24 cellular contexts compared by ENCODE assay signal in the genomic region with DNA sequence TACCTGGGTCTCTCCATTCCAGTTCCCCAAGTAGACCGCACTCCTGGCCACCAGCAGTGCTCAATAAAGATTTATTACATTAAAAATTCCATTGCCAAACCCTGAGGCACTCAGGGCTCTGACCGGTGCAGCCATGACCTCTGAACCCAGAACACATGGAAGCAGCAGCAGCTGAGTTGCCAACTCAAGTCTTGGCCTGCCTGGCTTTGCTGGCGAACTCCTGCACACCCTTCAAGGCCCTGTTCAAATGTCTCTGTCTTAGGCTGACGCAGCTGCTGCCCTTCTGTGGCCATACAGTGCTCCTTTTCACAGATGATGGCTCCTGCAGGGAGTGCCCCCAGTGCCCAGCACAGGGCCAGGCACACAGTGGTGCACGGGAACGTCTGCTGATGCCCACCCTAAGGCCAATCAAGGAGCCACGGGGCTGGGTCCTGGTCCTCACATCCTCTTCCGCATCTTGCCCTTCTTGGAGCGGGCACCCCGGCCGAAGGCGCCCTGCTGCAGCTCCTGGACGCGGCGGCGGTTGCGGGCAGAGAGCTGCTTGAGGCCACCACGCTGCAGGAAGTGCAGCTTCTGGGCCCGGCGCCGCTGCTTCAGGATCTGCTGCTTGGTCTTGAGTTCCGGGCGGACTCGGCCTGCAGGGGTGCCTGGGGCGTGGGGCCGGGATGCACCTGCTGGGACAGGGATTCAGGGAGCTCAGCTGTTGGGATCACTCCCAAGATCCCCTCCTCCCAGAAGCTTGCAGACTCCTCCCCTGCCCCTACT. TPM values are rescaled to one million over a fixed set of nuclear protein-coding genes. Genes with fewer than 3 reads are reported as not detected.
DNase-seq lines count a peak whose midpoint lies in the region; ATAC-seq, FAIRE-seq and TF ChIP-seq lines count a peak whose summit lies in the region.
"Had no signal": no experiment of that assay in that cellular context is flagged by ENCODE, and none has a peak within 500 bp of the region (broad histone marks: within the 10 kb centered on the region; RNA-seq: fewer than 3 reads in every experiment).

No MANE protein-coding gene starts in this region.

- H3K9me3 Mint-ChIP-seq in activated CD4-positive, alpha-beta memory T cell treated with anti-CD3 and anti-CD28 coated beads, Interleukin-2, amount 10 ng/mL, durations not matched to agents 7 days and 5 days: no peaks in the 10 kb centered on the region
- H3K9me3 Mint-ChIP-seq: T-helper 1 cell treated with Interleukin-12 subunit alpha and Interleukin-12 subunit beta and Interleukin-4 antibody, amounts not matched to agents 30 μg/mL and 1 μg/mL, for 36 hours had no signal

- no peaks in the 10 kb centered on the region for H3K9me2 ChIP-seq in HCT116 (ENCODE audit: insufficient read depth)

- in situ Hi-C loops in HepG2 (cut with HindIII; ENCODE audit: extremely low pct_ligation_motif_present, low pct_unique_long_range_greater_than_20kb): loop anchor here (5.0 kb wide), 1 partner anchor 111 kb away; no protein-coding TSS in a partner anchor

- H3K4me3 Mint-ChIP-seq in activated CD4-positive, alpha-beta memory T cell treated with anti-CD3 and anti-CD28 coated beads, Interleukin-2, amount 10 ng/mL, durations not matched to agents 7 days and 5 days: no peak overlapping the region
- H3K4me3 Mint-ChIP-seq: CD14-positive monocyte; GM23338; T-helper 1 cell treated with Interleukin-12 subunit alpha and Interleukin-12 subunit beta and Interleukin-4 antibody, amounts not matched to agents 30 μg/mL and 1 μg/mL, for 36 hours had no signal

- peaks cover 41% of the 10 kb centered on the region for H3K36me3 Mint-ChIP-seq in activated CD4-positive, alpha-beta memory T cell treated with anti-CD3 and anti-CD28 coated beads, Interleukin-2, amount 10 ng/mL, durations not matched to agents 7 days and 5 days (ENCODE audit: low read depth)

- H3K27me3 ChIP-seq in BLaER1 treated with 17β-estradiol and CSF1 and Interleukin-3, amounts not matched to agents 10 nM and 100 nM: peaks cover 39 to 48% (median 45%) of the 10 kb centered on the region in 11 experiments
- H3K27me3 ChIP-seq in HCT116 (ENCODE audit: insufficient read depth, low read length) (no peaks in the 10 kb centered on the region), HepG2 (ENCODE audit: control insufficient read depth in 1 of 2, insufficient read depth in 2 of 2, low read length in 2 of 2) (peaks cover 0 to 17% of the 10 kb centered on the region in 2 experiments; a peak in 3 of 5 replicates)

- no peaks in the 10 kb centered on the region for H3K9me3 ChIP-seq in BLaER1 treated with 17β-estradiol and CSF1 and Interleukin-3, amounts not matched to agents 10 nM and 100 nM (replicated peaks in 1 of 11)
- H3K9me3 ChIP-seq in HCT116 (ENCODE audit: control insufficient read depth in 1 of 2, insufficient read depth in 1 of 2, low read depth in 1 of 2, low read length in 2 of 2) (no peaks in the 10 kb centered on the region), HepG2 (ENCODE audit: low read length) (no peaks in the 10 kb centered on the region)
- H3K9me3 ChIP-seq: HAP-1, SJSA1 had no signal

- intact Hi-C loops in HCT116 (cut with micrococcal nuclease) (no loop called here), HepG2 (cut with micrococcal nuclease; ENCODE audit: unreplicated experiment) (no loop called here)

- CTCF ChIA-PET in HCT116 (lab: Charles Lee) (no interaction called here), RWPE1 (lab: Yijun Ruan, JAX) (interaction anchor here (0.6 to 1.7 kb wide), 2 partner anchors 13 to 16 kb away, joined by 3 to 5 read pairs; no protein-coding TSS in a partner anchor), HepG2 (lab: Yijun Ruan, JAX; ENCODE audit: low intra/inter-chr PET ratio, low total read pairs) (no interaction called here)
- CTCF ChIA-PET in activated CD4-positive, alpha-beta memory T cell treated with anti-CD3 and anti-CD28 coated beads, Interleukin-2, amount 10 ng/mL, durations not matched to agents 7 days and 5 days (lab: Charles Lee): no interaction called here

- peak overlapping the region in 3 of 11 experiments; percentile 4 to 68 (median 60); a peak in 3 of 22 replicates for H3K9ac ChIP-seq in BLaER1 treated with 17β-estradiol and CSF1 and Interleukin-3, amounts not matched to agents 10 nM and 100 nM
- H3K9ac ChIP-seq in HCT116 (ENCODE audit: low read length): no peak overlapping the region
- no peak overlapping the region for H3K9ac ChIP-seq in HepG2 (ENCODE audit: insufficient read depth, low read depth, low read length)

- TF ChIP-seq CTCF in HCT116 (IDR thresholded peaks at IDR 0.05 in 2 of 3, conservative IDR thresholded peaks at IDR 0.05 in 1 of 3; ENCODE audit: borderline replicate concordance in 1 of 3, insufficient read depth in 1 of 3, low read depth in 2 of 3, low read length in 2 of 3) (no peak), RWPE1 (conservative IDR thresholded peaks at IDR 0.05; ENCODE audit: low read depth) (no peak), HepG2 (CRISPR knock-in tag; IDR thresholded peaks at IDR 0.05) (no peak)

- no peak overlapping the region for H3K27ac ChIP-seq in BLaER1 treated with 17β-estradiol and CSF1 and Interleukin-3, amounts not matched to agents 10 nM and 100 nM
- H3K27ac ChIP-seq in HCT116 (ENCODE audit: low read depth, low read length) (no peak overlapping the region), RWPE1 (peak overlapping the region; percentile 7; the same call in 1 of the 2 replicates), HepG2 (ENCODE audit: extremely low read length, insufficient read depth, low read length) (no peak overlapping the region)
- H3K27ac ChIP-seq: SJSA1 had no signal

- H2AFZ ChIP-seq in HCT116 (ENCODE audit: low read depth, low read length, poor library complexity, severe bottlenecking): no peak overlapping the region
- no peak overlapping the region for H2AFZ ChIP-seq in HepG2 (ENCODE audit: low read length)
- H2AFZ ChIP-seq: GM23338 had no signal

- peaks cover 49 to 61% (median 56%) of the 10 kb centered on the region in 11 experiments for H3K36me3 ChIP-seq in BLaER1 treated with 17β-estradiol and CSF1 and Interleukin-3, amounts not matched to agents 10 nM and 100 nM
- H3K36me3 ChIP-seq in HCT116 (ENCODE audit: control insufficient read depth in 1 of 2, insufficient read depth in 2 of 2, low read length in 2 of 2) (peaks cover 20 to 35% of the 10 kb centered on the region in 2 experiments; a peak in 3 of 4 replicates), HepG2 (replicated peaks in 1 of 2; ENCODE audit: control insufficient read depth in 1 of 2, insufficient read depth in 2 of 2, low read length in 2 of 2) (peaks cover 23 to 45% of the 10 kb centered on the region in 2 experiments)

- ATAC-seq in HCT116: no peak
- ATAC-seq in HepG2: no peak
- ATAC-seq in HG02938 (IDR thresholded peaks at IDR 0.05; ENCODE audit: unreplicated experiment): no peak
- ATAC-seq: GM23338 had no signal

- no peak for FAIRE-seq in HepG2 (lab: Jason Lieb, UNC)
- no peak for FAIRE-seq in GM12891 (lab: Jason Lieb, UNC)
- FAIRE-seq: GM12892, HTR-8/SVneo had no signal

- no peak for TF ChIP-seq RAD21 in HCT116 (IDR thresholded peaks at IDR 0.05; ENCODE audit: low read depth)
- no peak for TF ChIP-seq RAD21 in HepG2 (CRISPR knock-in tag; IDR thresholded peaks at IDR 0.05)

- H3K79me2 ChIP-seq in HCT116 (ENCODE audit: insufficient read depth, low read length): no peaks in the 10 kb centered on the region
- H3K79me2 ChIP-seq in HepG2 (ENCODE audit: insufficient read depth, low read length): no peaks in the 10 kb centered on the region

- TF ChIP-seq EP300 in HepG2 (IDR thresholded peaks at IDR 0.05; ENCODE audit: low read depth in 2 of 2, low read length in 2 of 2) (no peak), HepG2 (CRISPR knock-in tag; IDR thresholded peaks at IDR 0.05; ENCODE audit: borderline replicate concordance) (no peak)

- DNase-seq in HCT116 (ENCODE audit: low read depth, low spot score): no peak
- DNase-seq in RWPE1 (ENCODE audit: low spot score): no peak
- no peak for DNase-seq in HepG2 (ENCODE audit: low spot score)
- DNase-seq in activated CD4-positive, alpha-beta memory T cell treated with anti-CD3 and anti-CD28 coated beads, Interleukin-2, amount 10 ng/mL, durations not matched to agents 7 days and 5 days: no peak
- no peak for DNase-seq in GM12891 (ENCODE audit: insufficient read length, low spot score)
- DNase-seq: ACHN, DMS153, IMR-90, MV-4-11, NCI-H1105 treated with DMSO at 0.1 percent for 48 hours, NCI-H2081 treated with DMSO at 0.1 percent for 48 hours, NCI-H2171 treated with DMSO at 0.1 percent for 48 hours, NCI-H446, NCI-H526 had no signal

- H3K4me3 ChIP-seq in BLaER1 treated with 17β-estradiol and CSF1 and Interleukin-3, amounts not matched to agents 10 nM and 100 nM: no peak overlapping the region; a peak in 2 of 20 replicates
- no peak overlapping the region for H3K4me3 ChIP-seq in HCT116 (replicated peaks in 1 of 2; ENCODE audit: low read depth in 1 of 2, low read length in 2 of 2)
- H3K4me3 ChIP-seq in HepG2 (replicated peaks in 1 of 3; ENCODE audit: insufficient read depth in 1 of 3, low read depth in 2 of 3, low read length in 3 of 3): no peak overlapping the region
- H3K4me3 ChIP-seq: GM23338, HAP-1, SJSA1 had no signal

- no peak overlapping the region for H3K27ac Mint-ChIP-seq in activated CD4-positive, alpha-beta memory T cell treated with anti-CD3 and anti-CD28 coated beads, Interleukin-2, amount 10 ng/mL, durations not matched to agents 7 days and 5 days
- H3K27ac Mint-ChIP-seq: GM23338; T-helper 1 cell treated with Interleukin-12 subunit alpha and Interleukin-12 subunit beta and Interleukin-4 antibody, amounts not matched to agents 30 μg/mL and 1 μg/mL, for 36 hours had no signal

- peaks cover 6% of the 10 kb centered on the region for H3K27me3 Mint-ChIP-seq in activated CD4-positive, alpha-beta memory T cell treated with anti-CD3 and anti-CD28 coated beads, Interleukin-2, amount 10 ng/mL, durations not matched to agents 7 days and 5 days

- BruUV-seq in HCT116 (replicated peaks; lab: Mats Ljungman, UMichigan): TSS peak; percentile 62
- TSS peak; percentile 45 for BruUV-seq in HepG2 (replicated peaks; lab: Mats Ljungman, UMichigan)

- RAD21 ChIA-PET in HCT116 (lab: Charles Lee; ENCODE audit: low non-redundant PET in 1 of 2, low total read pairs in 2 of 2, uncharacterized antibody in 2 of 2, unreplicated experiment in 2 of 2): no interaction called here

- H3K4me1 Mint-ChIP-seq in activated CD4-positive, alpha-beta memory T cell treated with anti-CD3 and anti-CD28 coated beads, Interleukin-2, amount 10 ng/mL, durations not matched to agents 7 days and 5 days: peaks cover 6% of the 10 kb centered on the region

- POLR2A ChIA-PET in HCT116 (lab: Charles Lee) (no interaction called here), RWPE1 (lab: Yijun Ruan, JAX; ENCODE audit: low non-redundant PET) (no interaction called here), HepG2 (lab: Yijun Ruan, JAX) (no interaction called here)
- POLR2A ChIA-PET in activated CD4-positive, alpha-beta memory T cell treated with anti-CD3 and anti-CD28 coated beads, Interleukin-2, amount 10 ng/mL, durations not matched to agents 7 days and 5 days (lab: Charles Lee): no interaction called here

- H3K4me2 ChIP-seq in BLaER1 treated with 17β-estradiol and CSF1 and Interleukin-3, amounts not matched to agents 10 nM and 100 nM: peak overlapping the region in 8 of 11 experiments; percentile 15 to 94 (median 80); a peak in 13 of 22 replicates
- H3K4me2 ChIP-seq in HCT116 (ENCODE audit: low read length) (no peak overlapping the region), HepG2 (ENCODE audit: low read depth, low read length) (no peak overlapping the region)
- H3K4me2 ChIP-seq: GM23338 had no signal

- H4K20me1 ChIP-seq in BLaER1 treated with 17β-estradiol and CSF1 and Interleukin-3, amounts not matched to agents 10 nM and 100 nM: peaks cover 0 to 97% (median 88%) of the 10 kb centered on the region in 11 experiments; a peak in 20 of 22 replicates
- H4K20me1 ChIP-seq in HCT116 (ENCODE audit: insufficient read depth) (peaks cover 4% of the 10 kb centered on the region; the same call in 1 of the 2 replicates), HepG2 (ENCODE audit: insufficient read depth, low read length) (peaks cover 4% of the 10 kb centered on the region; the same call in 1 of the 2 replicates)

- 86% methylated on average over 11 of the region's 26 CpGs for WGBS in HepG2 (ENCODE audit: low lambda C conversion rate)

- H3K4me1 ChIP-seq in BLaER1 treated with 17β-estradiol and CSF1 and Interleukin-3, amounts not matched to agents 10 nM and 100 nM: peaks cover 44 to 90% (median 84%) of the 10 kb centered on the region in 10 experiments
- H3K4me1 ChIP-seq in HCT116 (ENCODE audit: control insufficient read depth in 1 of 2, insufficient read depth in 2 of 2, low read length in 2 of 2): peaks cover 1 to 12% of the 10 kb centered on the region in 2 experiments; a peak in 2 of 4 replicates
- H3K4me1 ChIP-seq in HepG2 (ENCODE audit: insufficient read depth, low read length): peaks cover under 1% of the 10 kb centered on the region; the same call in 1 of the 2 replicates

- no peak for TF ChIP-seq POLR2A in HCT116 (IDR thresholded peaks at IDR 0.05; ENCODE audit: borderline replicate concordance, extremely low read depth, insufficient read depth, insufficient read length)
- no peak for TF ChIP-seq POLR2A in HepG2 (IDR thresholded peaks at IDR 0.05; ENCODE audit: insufficient read depth in 1 of 2, low read depth in 2 of 2, low read length in 2 of 2)
- TF ChIP-seq POLR2A in GM12891 (IDR thresholded peaks at IDR 0.05; ENCODE audit: low read depth, low read length): no peak

RNA-seq across cellular contexts. Expression of gene CFAP73, which starts 9.1 kb away (rescaled TPM):
- total RNA-seq in HCT116 (2021; ENCODE audit: unreplicated experiment) (0.34 TPM), HepG2 (2016; rRNA removed; fragmentation: Illumina TruSeq; extraction: Trizol) (not detected in 2 replicates)
- polyA plus RNA-seq in HCT116 (2012): 0.17 and 0.40 TPM in 2 replicates
- total RNA-seq in HepG2 (2016; cell fraction: cytosol; rRNA removed; fragmentation: Illumina TruSeq; extraction: Trizol; ENCODE audit: low read depth): not detected in 2 replicates
- total RNA-seq in HepG2 (2016; cell fraction: insoluble cytoplasmic fraction; rRNA removed; fragmentation: Illumina TruSeq; extraction: Trizol): not detected in 2 replicates
- not detected in 2 replicates for total RNA-seq in HepG2 (2016; cell fraction: membrane; rRNA removed; fragmentation: Illumina TruSeq; extraction: Trizol)
- not detected in 2 replicates for total RNA-seq in HepG2 (2016; cell fraction: nucleus; rRNA removed; fragmentation: Illumina TruSeq; extraction: Trizol)
- polyA plus RNA-seq in HepG2 (2011; rRNA removed): not detected in 2 replicates
- not detected in 2 replicates for polyA plus RNA-seq in HepG2 (2011; cell fraction: cytosol; rRNA removed)
- not detected in 2 replicates for polyA plus RNA-seq in HepG2 (2011; cell fraction: nucleus; rRNA removed)
- not detected in 2 replicates for polyA plus RNA-seq in HepG2 (2012)
- polyA plus RNA-seq in HepG2 (2016; cell fraction: cytosol; fragmentation: Illumina TruSeq; extraction: Trizol; ENCODE audit: low read depth): not detected in 2 replicates
- not detected in 2 replicates for polyA plus RNA-seq in HepG2 (2016; cell fraction: insoluble cytoplasmic fraction; fragmentation: Illumina TruSeq; extraction: Trizol; ENCODE audit: low read depth)
- polyA plus RNA-seq in HepG2 (2016; cell fraction: membrane; fragmentation: Illumina TruSeq; extraction: Trizol; ENCODE audit: low read depth): not detected in 2 replicates
- polyA plus RNA-seq in HepG2 (2016; cell fraction: nucleus; fragmentation: Illumina TruSeq; extraction: Trizol; ENCODE audit: insufficient read depth, low read depth): not detected in 2 replicates
- polyA minus RNA-seq in HepG2 (2011; rRNA and poly(A)+ RNA removed; ENCODE audit: low replicate concordance): not detected in 2 replicates
- polyA minus RNA-seq in HepG2 (2011; cell fraction: cytosol; rRNA and poly(A)+ RNA removed): not detected in 2 replicates
- not detected in 2 replicates for polyA minus RNA-seq in HepG2 (2011; cell fraction: nucleus; rRNA and poly(A)+ RNA removed)
- under 1 TPM; 0.23 to 0.28 TPM for total RNA-seq in activated CD4-positive, alpha-beta memory T cell treated with anti-CD3 and anti-CD28 coated beads, Interleukin-2, amount 10 ng/mL, durations not matched to agents 7 days and 5 days
- polyA plus RNA-seq in GM12891 (2012; ENCODE audit: low read depth, missing spikeins): 0.54 TPM
- total RNA-seq: G401, IMR-90, SJSA1 had no signal
- polyA plus RNA-seq: IMR-90 had no signal

RNA-seq across cellular contexts. Expression of gene RASAL1, which starts 23.1 kb away (rescaled TPM):
- total RNA-seq in HCT116 (2021; ENCODE audit: unreplicated experiment) (16.0 TPM), HepG2 (2016; rRNA removed; fragmentation: Illumina TruSeq; extraction: Trizol) (not detected in 2 replicates)
- 11.2 and 11.7 TPM in 2 replicates for polyA plus RNA-seq in HCT116 (2012)
- 0.18 TPM in 1 of 2 replicates, not detected in the other for total RNA-seq in HepG2 (2016; cell fraction: cytosol; rRNA removed; fragmentation: Illumina TruSeq; extraction: Trizol; ENCODE audit: low read depth)
- total RNA-seq in HepG2 (2016; cell fraction: insoluble cytoplasmic fraction; rRNA removed; fragmentation: Illumina TruSeq; extraction: Trizol): not detected in 2 replicates
- not detected in 2 replicates for total RNA-seq in HepG2 (2016; cell fraction: membrane; rRNA removed; fragmentation: Illumina TruSeq; extraction: Trizol)
- not detected in 2 replicates for total RNA-seq in HepG2 (2016; cell fraction: nucleus; rRNA removed; fragmentation: Illumina TruSeq; extraction: Trizol)
- not detected in 2 replicates for polyA plus RNA-seq in HepG2 (2011; rRNA removed)
- polyA plus RNA-seq in HepG2 (2011; cell fraction: cytosol; rRNA removed): not detected in 2 replicates
- polyA plus RNA-seq in HepG2 (2011; cell fraction: nucleus; rRNA removed): 0.07 and 0.31 TPM in 2 replicates
- polyA plus RNA-seq in HepG2 (2012): not detected in 2 replicates
- 0.12 TPM in 1 of 2 replicates, not detected in the other for polyA plus RNA-seq in HepG2 (2016; cell fraction: cytosol; fragmentation: Illumina TruSeq; extraction: Trizol; ENCODE audit: low read depth)
- not detected in 2 replicates for polyA plus RNA-seq in HepG2 (2016; cell fraction: insoluble cytoplasmic fraction; fragmentation: Illumina TruSeq; extraction: Trizol; ENCODE audit: low read depth)
- polyA plus RNA-seq in HepG2 (2016; cell fraction: membrane; fragmentation: Illumina TruSeq; extraction: Trizol; ENCODE audit: low read depth): not detected in 2 replicates
- polyA plus RNA-seq in HepG2 (2016; cell fraction: nucleus; fragmentation: Illumina TruSeq; extraction: Trizol; ENCODE audit: insufficient read depth, low read depth): 0.72 TPM in 1 of 2 replicates, not detected in the other
- polyA minus RNA-seq in HepG2 (2011; rRNA and poly(A)+ RNA removed; ENCODE audit: low replicate concordance): 0.30 TPM in 1 of 2 replicates, not detected in the other
- polyA minus RNA-seq in HepG2 (2011; cell fraction: cytosol; rRNA and poly(A)+ RNA removed): not detected in 2 replicates
- not detected in 2 replicates for polyA minus RNA-seq in HepG2 (2011; cell fraction: nucleus; rRNA and poly(A)+ RNA removed)
- total RNA-seq in activated CD4-positive, alpha-beta memory T cell treated with anti-CD3 and anti-CD28 coated beads, Interleukin-2, amount 10 ng/mL, durations not matched to agents 7 days and 5 days: under 1 TPM; 0.10 to 0.35 TPM
- polyA plus RNA-seq in GM12891 (2012; ENCODE audit: low read depth, missing spikeins): 0.73 TPM
- total RNA-seq: IMR-90, SJSA1 had no signal
- polyA plus RNA-seq: CD14-positive monocyte, IMR-90 had no signal

RNA-seq across cellular contexts. Expression of gene DDX54, which starts 26.7 kb away (rescaled TPM):
- total RNA-seq in HCT116 (2021; ENCODE audit: unreplicated experiment) (110 TPM), HepG2 (2016; rRNA removed; fragmentation: Illumina TruSeq; extraction: Trizol) (45.1 and 59.7 TPM in 2 replicates)
- 69.3 and 81.2 TPM in 2 replicates for polyA plus RNA-seq in HCT116 (2012)
- total RNA-seq in HepG2 (2016; cell fraction: cytosol; rRNA removed; fragmentation: Illumina TruSeq; extraction: Trizol; ENCODE audit: low read depth): 5.0 and 6.8 TPM in 2 replicates
- total RNA-seq in HepG2 (2016; cell fraction: insoluble cytoplasmic fraction; rRNA removed; fragmentation: Illumina TruSeq; extraction: Trizol): 44.2 and 60.5 TPM in 2 replicates
- total RNA-seq in HepG2 (2016; cell fraction: membrane; rRNA removed; fragmentation: Illumina TruSeq; extraction: Trizol): 15.7 and 17.4 TPM in 2 replicates
- total RNA-seq in HepG2 (2016; cell fraction: nucleus; rRNA removed; fragmentation: Illumina TruSeq; extraction: Trizol): 30.5 and 38.6 TPM in 2 replicates
- 51.3 and 61.1 TPM in 2 replicates for polyA plus RNA-seq in HepG2 (2011; rRNA removed)
- 33.9 and 54.0 TPM in 2 replicates for polyA plus RNA-seq in HepG2 (2011; cell fraction: cytosol; rRNA removed)
- polyA plus RNA-seq in HepG2 (2011; cell fraction: nucleus; rRNA removed): 56.0 and 66.1 TPM in 2 replicates
- polyA plus RNA-seq in HepG2 (2012): 29.2 and 33.1 TPM in 2 replicates
- 4.2 and 4.5 TPM in 2 replicates for polyA plus RNA-seq in HepG2 (2016; cell fraction: cytosol; fragmentation: Illumina TruSeq; extraction: Trizol; ENCODE audit: low read depth)
- polyA plus RNA-seq in HepG2 (2016; cell fraction: insoluble cytoplasmic fraction; fragmentation: Illumina TruSeq; extraction: Trizol; ENCODE audit: low read depth): 61.6 and 69.4 TPM in 2 replicates
- polyA plus RNA-seq in HepG2 (2016; cell fraction: membrane; fragmentation: Illumina TruSeq; extraction: Trizol; ENCODE audit: low read depth): 8.9 and 13.8 TPM in 2 replicates
- 93.7 and 96.2 TPM in 2 replicates for polyA plus RNA-seq in HepG2 (2016; cell fraction: nucleus; fragmentation: Illumina TruSeq; extraction: Trizol; ENCODE audit: insufficient read depth, low read depth)
- 67.7 and 93.0 TPM in 2 replicates for polyA minus RNA-seq in HepG2 (2011; rRNA and poly(A)+ RNA removed; ENCODE audit: low replicate concordance)
- polyA minus RNA-seq in HepG2 (2011; cell fraction: cytosol; rRNA and poly(A)+ RNA removed): 23.5 and 27.4 TPM in 2 replicates
- polyA minus RNA-seq in HepG2 (2011; cell fraction: nucleus; rRNA and poly(A)+ RNA removed): 26.4 and 35.3 TPM in 2 replicates
- total RNA-seq in activated CD4-positive, alpha-beta memory T cell treated with anti-CD3 and anti-CD28 coated beads, Interleukin-2, amount 10 ng/mL, durations not matched to agents 7 days and 5 days: 10 to 100 TPM; 55.6 to 57.6 TPM
- 48.2 TPM for polyA plus RNA-seq in GM12891 (2012; ENCODE audit: low read depth, missing spikeins)

RNA-seq across cellular contexts. Expression of gene RITA1, which starts 26.9 kb away (rescaled TPM):
- total RNA-seq in HCT116 (2021; ENCODE audit: unreplicated experiment): 20.7 TPM
- polyA plus RNA-seq in HCT116 (2012): 14.2 and 15.8 TPM in 2 replicates
- 28.1 and 28.9 TPM in 2 replicates for total RNA-seq in HepG2 (2016; rRNA removed; fragmentation: Illumina TruSeq; extraction: Trizol)
- total RNA-seq in HepG2 (2016; cell fraction: cytosol; rRNA removed; fragmentation: Illumina TruSeq; extraction: Trizol; ENCODE audit: low read depth): 34.7 and 44.4 TPM in 2 replicates
- total RNA-seq in HepG2 (2016; cell fraction: insoluble cytoplasmic fraction; rRNA removed; fragmentation: Illumina TruSeq; extraction: Trizol): 25.7 and 31.1 TPM in 2 replicates
- 58.4 and 67.9 TPM in 2 replicates for total RNA-seq in HepG2 (2016; cell fraction: membrane; rRNA removed; fragmentation: Illumina TruSeq; extraction: Trizol)
- 16.2 and 17.8 TPM in 2 replicates for total RNA-seq in HepG2 (2016; cell fraction: nucleus; rRNA removed; fragmentation: Illumina TruSeq; extraction: Trizol)
- polyA plus RNA-seq in HepG2 (2011; rRNA removed): 12.4 and 14.3 TPM in 2 replicates
- 13.8 and 16.3 TPM in 2 replicates for polyA plus RNA-seq in HepG2 (2011; cell fraction: cytosol; rRNA removed)
- 8.9 and 10.1 TPM in 2 replicates for polyA plus RNA-seq in HepG2 (2011; cell fraction: nucleus; rRNA removed)
- 8.6 and 10.6 TPM in 2 replicates for polyA plus RNA-seq in HepG2 (2012)
- 48.9 and 64.2 TPM in 2 replicates for polyA plus RNA-seq in HepG2 (2016; cell fraction: cytosol; fragmentation: Illumina TruSeq; extraction: Trizol; ENCODE audit: low read depth)
- polyA plus RNA-seq in HepG2 (2016; cell fraction: insoluble cytoplasmic fraction; fragmentation: Illumina TruSeq; extraction: Trizol; ENCODE audit: low read depth): 35.7 and 37.7 TPM in 2 replicates
- polyA plus RNA-seq in HepG2 (2016; cell fraction: membrane; fragmentation: Illumina TruSeq; extraction: Trizol; ENCODE audit: low read depth): 64.3 and 73.8 TPM in 2 replicates
- 21.0 and 24.3 TPM in 2 replicates for polyA plus RNA-seq in HepG2 (2016; cell fraction: nucleus; fragmentation: Illumina TruSeq; extraction: Trizol; ENCODE audit: insufficient read depth, low read depth)
- polyA minus RNA-seq in HepG2 (2011; rRNA and poly(A)+ RNA removed; ENCODE audit: low replicate concordance): 12.2 and 25.5 TPM in 2 replicates
- polyA minus RNA-seq in HepG2 (2011; cell fraction: cytosol; rRNA and poly(A)+ RNA removed): 6.2 and 7.6 TPM in 2 replicates
- polyA minus RNA-seq in HepG2 (2011; cell fraction: nucleus; rRNA and poly(A)+ RNA removed): 11.1 and 14.5 TPM in 2 replicates
- total RNA-seq in activated CD4-positive, alpha-beta memory T cell treated with anti-CD3 and anti-CD28 coated beads, Interleukin-2, amount 10 ng/mL, durations not matched to agents 7 days and 5 days: 10 to 100 TPM; 14.7 to 16.9 TPM
- polyA plus RNA-seq in GM12891 (2012; ENCODE audit: low read depth, missing spikeins): 15.9 TPM

Comparison
In these comparisons a context has a peak if more than half of its experiments do, and no peak if none do; other contexts are left out.
1. H3K4me2 ChIP-seq: peak in BLaER1 treated with 17β-estradiol and CSF1 and Interleukin-3, amounts not matched to agents 10 nM and 100 nM (8 of 11); none in HCT116 (single experiment) and HepG2 (single experiment).
2. RNA of gene RASAL1, which starts 23.1 kb away (total RNA-seq): 16.0 TPM in HCT116 (single experiment); 0.10 to 0.35 TPM in activated CD4-positive, alpha-beta memory T cell treated with anti-CD3 and anti-CD28 coated beads, Interleukin-2, amount 10 ng/mL, durations not matched to agents 7 days and 5 days and 0.18 TPM in HepG2; every median in the first group is over 10 times any median in the second.